ENCODE assay signal across 8 cellular contexts in genomic region chr1:228486596-228487335, GRCh38. TPM values are rescaled to one million over a fixed set of nuclear protein-coding genes. Genes with fewer than 3 reads are reported as not detected.
DNase-seq lines count a peak whose midpoint lies in the region; ATAC-seq, FAIRE-seq and TF ChIP-seq lines count a peak whose summit lies in the region.

No MANE protein-coding gene starts in this region.

- H3K36me3 ChIP-seq in duodenal mucosa (ENCODE audit: control insufficient read depth in 1 of 2, insufficient read depth in 2 of 2, low read length in 2 of 2): peaks cover 5 to 17% of the 10 kb centered on the region in 2 donors
- H3K36me3 ChIP-seq in lower lobe of right lung: peaks cover 23% of the 10 kb centered on the region

- FAIRE-seq in GM19239 (lab: Jason Lieb, UNC): peak; percentile 87

- H3K9me3 ChIP-seq in duodenal mucosa (ENCODE audit: control insufficient read depth in 1 of 2, low read length in 2 of 2) (no peaks in the 10 kb centered on the region), lower lobe of right lung (no peaks in the 10 kb centered on the region)

- peak overlapping the region; percentile 100 for H3K27ac ChIP-seq in duodenal mucosa (ENCODE audit: low read depth, low read length)
- peak overlapping the region; percentile 99 for H3K27ac ChIP-seq in lower lobe of right lung

- H3K9ac ChIP-seq in duodenal mucosa (ENCODE audit: low read depth in 1 of 2, low read length in 2 of 2): peak overlapping the region; percentile 92 to 97

- no peak for TF ChIP-seq CTCF in lower lobe of right lung (IDR thresholded peaks at IDR 0.05)

- H3K4me1 ChIP-seq in duodenal mucosa (ENCODE audit: control insufficient read depth in 1 of 2, insufficient read depth in 2 of 2, low read length in 2 of 2) (peaks cover 14% of the 10 kb centered on the region in 2 donors), lower lobe of right lung (peaks cover 38% of the 10 kb centered on the region)

- intact Hi-C loops in lower lobe of right lung (cut with DNase I): no loop called here

- ATAC-seq in HG03442 (IDR thresholded peaks at IDR 0.05; ENCODE audit: unreplicated experiment): peak; percentile 55
- peak; percentile 92 to 94 for ATAC-seq in lower lobe of right lung

- peak overlapping the region; percentile 99 for H3K4me3 ChIP-seq in duodenal mucosa (ENCODE audit: low read depth in 1 of 2, low read length in 2 of 2)
- H3K4me3 ChIP-seq in lower lobe of right lung: peak overlapping the region; percentile 98

- H3K27me3 ChIP-seq in duodenal mucosa (ENCODE audit: control insufficient read depth in 1 of 2, insufficient read depth in 2 of 2, low read length in 2 of 2) (no peaks in the 10 kb centered on the region), lower lobe of right lung (ENCODE audit: low read depth) (no peaks in the 10 kb centered on the region)

- DNase-seq in C1 segment of cervical spinal cord (lab: John Stamatoyannopoulos, UW) (peak; percentile 36 to 94 (median 84)), GM19239 (ENCODE audit: insufficient read length, low spot score) (peak; percentile 61), NCI-H748 (lab: John Stamatoyannopoulos, UW; ENCODE audit: unreplicated experiment) (peak; percentile 87), lower lobe of right lung (peak; percentile 91)
- DNase-seq in activated CD4-positive, alpha-beta T cell treated with anti-CD3 and anti-CD28 coated beads, Interleukin-2, amount 50 U/mL, for 48 hours: peak; percentile 87 to 89
- DNase-seq in stimulated activated CD4-positive, alpha-beta T cell treated with anti-CD3 and anti-CD28 coated beads, TNF-alpha, amount 100 ng/mL, for 4 hours (ENCODE audit: low read depth in 3 of 3): peak; percentile 63 to 89 (median 70)

RNA-seq across cellular contexts. Expression of gene RNF187, which starts 0.4 kb away (rescaled TPM):
- total RNA-seq in lower lobe of right lung: 79.8 TPM

Comparison
In these comparisons a context has a peak if more than half of its experiments do, and no peak if none do; other contexts are left out.
1. Peak in every context shown above with its lines: DNase-seq, ATAC-seq, H3K4me3 ChIP-seq and H3K27ac ChIP-seq.